ENCODE assay signal across 26 cellular contexts in genomic region chr2:143875295-143876199, GRCh38.
DNase-seq lines count a peak whose midpoint lies in the region; ATAC-seq, FAIRE-seq and TF ChIP-seq lines count a peak whose summit lies in the region.
"Had no signal": no experiment of that assay in that cellular context is flagged by ENCODE, and none has a peak within 500 bp of the region (broad histone marks: within the 10 kb centered on the region; RNA-seq: fewer than 3 reads in every experiment).

No MANE protein-coding gene starts in this region.

- peak; percentile 31 for FAIRE-seq in GM12891 (lab: Jason Lieb, UNC)
- FAIRE-seq in GM19239 (lab: Jason Lieb, UNC): peak; percentile 57
- FAIRE-seq: HTR-8/SVneo, islet of Langerhans had no signal

- no peaks in the 10 kb centered on the region for H3F3A ChIP-seq in Loucy (ENCODE audit: low read depth)

- TF ChIP-seq CTCF in Loucy (conservative IDR thresholded peaks at IDR 0.05; ENCODE audit: low read length): no peak

- CTCF ChIA-PET in CD4-positive, alpha-beta memory T cell (lab: Charles Lee; ENCODE audit: partially characterized antibody): no interaction called here

- H3K27me3 ChIP-seq in Loucy (ENCODE audit: insufficient read depth, low read length, poor library complexity, severe bottlenecking): no peaks in the 10 kb centered on the region
- no peaks in the 10 kb centered on the region for H3K27me3 ChIP-seq in CD4-positive, alpha-beta memory T cell (ENCODE audit: insufficient read depth, low read length)
- H3K27me3 ChIP-seq: dorsolateral prefrontal cortex, upper lobe of left lung had no signal

- H3K9ac ChIP-seq in Loucy (ENCODE audit: low read depth, low read length, poor library complexity, severe bottlenecking): no peak overlapping the region

- H2AFZ ChIP-seq in Loucy (ENCODE audit: low read length): 0 out of 2 replicates have a peak overlapping the region, but pooled peaks have one; percentile 31

- H3K36me3 Mint-ChIP-seq in central memory CD8-positive, alpha-beta T cell (ENCODE audit: insufficient read depth): no peaks in the 10 kb centered on the region
- peaks cover 0 to 2% of the 10 kb centered on the region in 2 donors for H3K36me3 Mint-ChIP-seq in CD4-positive, alpha-beta memory T cell
- H3K36me3 Mint-ChIP-seq: CD4-positive, CD25-positive, alpha-beta regulatory T cell had no signal

- no peaks in the 10 kb centered on the region for H3K9me2 ChIP-seq in Loucy (replicated peaks; ENCODE audit: low read depth, low read length)

- DNase-seq in GM12891 (ENCODE audit: insufficient read length, low spot score) (no peak), GM19239 (ENCODE audit: insufficient read length, low spot score) (no peak), NOMO-1 treated with DMSO at 0.1 percent for 48 hours (lab: John Stamatoyannopoulos, UW; ENCODE audit: unreplicated experiment) (no peak), retina (no peak), NCI-H2171 treated with DMSO at 0.1 percent for 48 hours (lab: John Stamatoyannopoulos, UW) (no peak)
- no peak for DNase-seq in central memory CD8-positive, alpha-beta T cell (ENCODE audit: low spot score in 2 of 2)
- DNase-seq in CD4-positive, alpha-beta memory T cell: no peak
- DNase-seq: activated CD4-positive, alpha-beta T cell treated with anti-CD3 and anti-CD28 coated beads for 1 hour; activated gamma-delta T cell treated with Interleukin-2 at 50 U/mL for 16 hours; aorta; CD4-positive, CD25-positive, alpha-beta regulatory T cell; central memory CD4-positive, alpha-beta T cell; DMS53; dorsolateral prefrontal cortex; hypothalamus; NCI-H1092; NCI-H2081 treated with DMSO at 0.1 percent for 48 hours; NCI-H510A treated with DMSO at 0.1 percent for 48 hours; SHP77; stimulated activated CD4-positive, alpha-beta T cell treated with anti-CD3 and anti-CD28 coated beads, Interleukin-2, amount 100 ng/mL, for 48 hours; SW 1271; upper lobe of left lung had no signal

- no peaks in the 10 kb centered on the region for H4K20me1 ChIP-seq in Loucy (ENCODE audit: insufficient read depth, low read length, poor library complexity, severe bottlenecking)

- no peaks in the 10 kb centered on the region for H3K36me3 ChIP-seq in Loucy (ENCODE audit: insufficient read depth, low read length)
- H3K36me3 ChIP-seq in CD4-positive, alpha-beta memory T cell (ENCODE audit: insufficient read depth, low read length): no peaks in the 10 kb centered on the region
- H3K36me3 ChIP-seq: upper lobe of left lung had no signal

- H3K4me2 ChIP-seq in Loucy (ENCODE audit: low read depth, low read length, poor library complexity, severe bottlenecking): no peak overlapping the region
- H3K4me2 ChIP-seq: smooth muscle cell had no signal

- no peak for TF ChIP-seq POLR2A in GM12891 (IDR thresholded peaks at IDR 0.05; ENCODE audit: low read depth, low read length)

- H3K4me3 ChIP-seq in Loucy (ENCODE audit: low read length, poor library complexity, severe bottlenecking): no peak overlapping the region
- no peak overlapping the region for H3K4me3 ChIP-seq in CD4-positive, alpha-beta memory T cell (ENCODE audit: low read length in 2 of 2)
- H3K4me3 ChIP-seq: dorsolateral prefrontal cortex, smooth muscle cell, upper lobe of left lung had no signal

- POLR2A ChIA-PET in CD4-positive, alpha-beta memory T cell (lab: Charles Lee; ENCODE audit: partially characterized antibody): no interaction called here

- 0 out of 2 replicates have a peak, but pooled peaks cover 6% of the 10 kb centered on the region for H3K9me3 ChIP-seq in Loucy (ENCODE audit: insufficient read depth, low read depth, low read length)
- no peaks in the 10 kb centered on the region for H3K9me3 ChIP-seq in CD4-positive, alpha-beta memory T cell (ENCODE audit: control insufficient read depth in 1 of 2, low read length in 2 of 2)

- no peaks in the 10 kb centered on the region for H3K79me2 ChIP-seq in Loucy (ENCODE audit: insufficient read depth, low read length)

- H3K27me3 Mint-ChIP-seq in central memory CD8-positive, alpha-beta T cell: no peaks in the 10 kb centered on the region
- H3K27me3 Mint-ChIP-seq in CD4-positive, alpha-beta memory T cell: peaks cover 0 to 3% of the 10 kb centered on the region in 2 donors

- H3K4me1 ChIP-seq in Loucy (ENCODE audit: insufficient read depth, low read length, poor library complexity, severe bottlenecking): no peaks in the 10 kb centered on the region
- no peaks in the 10 kb centered on the region for H3K4me1 ChIP-seq in CD4-positive, alpha-beta memory T cell (ENCODE audit: insufficient read depth, low read length)
- H3K4me1 ChIP-seq: upper lobe of left lung had no signal

- H3K4me3 Mint-ChIP-seq in central memory CD8-positive, alpha-beta T cell: peak overlapping the region; percentile 9
- peak overlapping the region in 1 of 8 donors; percentile 30 for H3K4me3 Mint-ChIP-seq in CD4-positive, alpha-beta memory T cell
- H3K4me3 Mint-ChIP-seq: CD4-positive, CD25-positive, alpha-beta regulatory T cell had no signal

- ATAC-seq in central memory CD8-positive, alpha-beta T cell (replicated peaks; ENCODE audit: extremely low read depth, poor library complexity, severe bottlenecking): no peak

- H3K27ac Mint-ChIP-seq in central memory CD8-positive, alpha-beta T cell (ENCODE audit: low read depth): no peak overlapping the region
- H3K27ac Mint-ChIP-seq in CD4-positive, alpha-beta memory T cell: no peak overlapping the region
- H3K27ac Mint-ChIP-seq: CD4-positive, CD25-positive, alpha-beta regulatory T cell had no signal

- H3K4me1 Mint-ChIP-seq in central memory CD8-positive, alpha-beta T cell: peaks cover 9% of the 10 kb centered on the region
- peaks cover 0 to 5% (median 1%) of the 10 kb centered on the region in 4 donors for H3K4me1 Mint-ChIP-seq in CD4-positive, alpha-beta memory T cell
- H3K4me1 Mint-ChIP-seq: CD4-positive, CD25-positive, alpha-beta regulatory T cell had no signal

- peaks cover 3% of the 10 kb centered on the region for H3K9me3 Mint-ChIP-seq in central memory CD8-positive, alpha-beta T cell
- H3K9me3 Mint-ChIP-seq in CD4-positive, alpha-beta memory T cell: peaks cover 0 to 14% (median 4%) of the 10 kb centered on the region in 8 donors

- H3K27ac ChIP-seq in CD4-positive, alpha-beta memory T cell (ENCODE audit: low read depth, low read length): no peak overlapping the region
- H3K27ac ChIP-seq: dorsolateral prefrontal cortex, upper lobe of left lung had no signal

- intact Hi-C loops in CD4-positive, alpha-beta memory T cell (cut with micrococcal nuclease): no loop called here

TF ChIP-seq in GM12891, 5 proteins besides CTCF, POLR2A, EP300 and RAD21:
- no peak for TF ChIP-seq POU2F2 (IDR thresholded peaks at IDR 0.05; ENCODE audit: low read depth, low read length)
- TF ChIP-seq POLR2AphosphoS5 (IDR thresholded peaks at IDR 0.05; ENCODE audit: low read depth, low read length): no peak
- TF ChIP-seq PAX5 (IDR thresholded peaks at IDR 0.05; ENCODE audit: insufficient read depth, low read length, severe bottlenecking): no peak
- no peak for TF ChIP-seq SPI1 (IDR thresholded peaks at IDR 0.05; ENCODE audit: low read depth, low read length)
- no peak for TF ChIP-seq TAF1 (IDR thresholded peaks at IDR 0.05; ENCODE audit: low read depth, low read length)
